ENCODE assay signal across 8 cellular contexts in the genomic region with DNA sequence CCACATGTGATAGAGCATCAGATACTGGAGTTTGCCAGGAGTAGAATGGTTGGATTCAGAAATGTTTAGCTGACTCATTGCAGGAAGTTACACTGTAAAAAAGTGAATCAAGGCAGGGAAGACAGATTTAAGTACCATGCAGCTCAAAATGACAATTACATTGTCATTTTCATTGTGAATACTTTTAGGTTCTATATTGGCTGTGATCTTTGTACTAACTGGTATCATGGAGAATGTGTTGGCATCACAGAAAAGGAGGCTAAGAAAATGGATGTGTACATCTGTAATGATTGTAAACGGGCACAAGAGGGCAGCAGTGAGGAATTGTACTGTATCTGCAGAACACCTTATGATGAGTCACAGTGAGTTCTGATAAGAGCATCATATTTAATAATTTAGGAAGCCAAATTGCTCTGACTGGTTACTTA. TPM values are rescaled to one million over a fixed set of nuclear protein-coding genes. Genes with fewer than 3 reads are reported as not detected.
DNase-seq lines count a peak whose midpoint lies in the region; ATAC-seq and TF ChIP-seq lines count a peak whose summit lies in the region.
"Not testable (repeated sequence)": the region's sequence is repeated elsewhere in the genome, so short reads cannot be mapped to it uniquely, and the experiment has no call there.

No MANE protein-coding gene starts in this region.

- not testable (repeated sequence) for TF ChIP-seq POLR2A in erythroblast (IDR thresholded peaks at IDR 0.05; ENCODE audit: low read length)

- peak; percentile 70 to 71 for TF ChIP-seq CTCF in GM23338 (conservative IDR thresholded peaks at IDR 0.05; ENCODE audit: low read depth in 2 of 2)

- H4K20me1 ChIP-seq in GM23338 (replicated peaks; ENCODE audit: insufficient read depth): not testable (repeated sequence)

- H3K27ac Mint-ChIP-seq in CD4-positive, alpha-beta memory T cell: peak overlapping the region in 3 of 7 donors; percentile 1 to 25 (median 12)
- peak overlapping the region; percentile 88 for H3K27ac Mint-ChIP-seq in GM23338
- H3K27ac Mint-ChIP-seq in activated T-cell treated with anti-CD3 and anti-CD28 coated beads, Interleukin-2, amount 50 U/mL, for 72 hours: peak overlapping the region; percentile 62

- H3K9me2 ChIP-seq in GM23338 (ENCODE audit: insufficient read depth): not testable (repeated sequence)

- H3K4me1 ChIP-seq in CD4-positive, alpha-beta memory T cell (ENCODE audit: insufficient read depth, low read length); GM23338 (ENCODE audit: insufficient read depth); SJSA1 (replicated peaks): not testable (repeated sequence)

- not testable (repeated sequence) for H3K9me3 ChIP-seq in CD4-positive, alpha-beta memory T cell (ENCODE audit: control insufficient read depth in 1 of 2, low read length in 2 of 2); SJSA1 (replicated peaks)

- not testable (repeated sequence) for H3K27me3 ChIP-seq in CD4-positive, alpha-beta memory T cell (ENCODE audit: insufficient read depth, low read length); GM23338 (ENCODE audit: insufficient read depth); SJSA1 (replicated peaks)

- not testable (repeated sequence) for H3K9me3 Mint-ChIP-seq in CD4-positive, alpha-beta memory T cell; GM23338; activated T-cell treated with anti-CD3 and anti-CD28 coated beads, Interleukin-2, amount 50 U/mL, for 72 hours

- H3K4me3 ChIP-seq in CD4-positive, alpha-beta memory T cell (ENCODE audit: low read length in 2 of 2); GM23338; SJSA1: not testable (repeated sequence)

- H3K27me3 Mint-ChIP-seq in CD4-positive, alpha-beta memory T cell; activated T-cell treated with anti-CD3 and anti-CD28 coated beads, Interleukin-2, amount 50 U/mL, for 72 hours (ENCODE audit: low read depth): not testable (repeated sequence)
- H3K27me3 Mint-ChIP-seq in GM23338 (ENCODE audit: insufficient read depth, low read depth, poor library complexity): peaks cover 10% of the 10 kb centered on the region

- POLR2A ChIA-PET in CD4-positive, alpha-beta memory T cell (lab: Charles Lee; ENCODE audit: partially characterized antibody): not testable (repeated sequence)

- not testable (repeated sequence) for H3K4me2 ChIP-seq in GM23338

- peak; percentile 65 to 72 (median 67) for DNase-seq in CD4-positive, alpha-beta memory T cell
- DNase-seq in GM23338 (ENCODE audit: low spot score): peak; percentile 73
- peak; percentile 43 for DNase-seq in NCI-H1417 treated with DMSO at 0.1 percent for 48 hours (lab: John Stamatoyannopoulos, UW)
- peak; percentile 47 to 78 for DNase-seq in SJSA1 (ENCODE audit: low read depth in 1 of 2, low spot score in 2 of 2)
- DNase-seq in activated T-cell treated with anti-CD3 and anti-CD28 coated beads, Interleukin-2, amount 50 U/mL, for 72 hours: peak; percentile 77 to 78
- DNase-seq in erythroblast (lab: John Stamatoyannopoulos, UW): peak; percentile 89 to 95
- peak; percentile 63 for DNase-seq in middle frontal gyrus (ENCODE audit: extremely low spot score, low spot score)
- peak; percentile 67 for DNase-seq in stimulated activated CD8-positive, alpha-beta memory T cell treated with anti-CD3 and anti-CD28 coated beads, Interleukin-15, amount 100 ng/mL, for 1 hour (ENCODE audit: low read depth)

- H3K36me3 Mint-ChIP-seq in CD4-positive, alpha-beta memory T cell: peaks cover 31 to 54% of the 10 kb centered on the region in 2 donors
- H3K36me3 Mint-ChIP-seq in GM23338 (ENCODE audit: low read depth): peaks cover 72% of the 10 kb centered on the region
- peaks cover 7 to 29% of the 10 kb centered on the region in 2 donors for H3K36me3 Mint-ChIP-seq in activated T-cell treated with anti-CD3 and anti-CD28 coated beads, Interleukin-2, amount 50 U/mL, for 72 hours (ENCODE audit: insufficient read depth in 2 of 2)

- peak; percentile 50 for ATAC-seq in GM23338
- ATAC-seq in activated T-cell treated with anti-CD3 and anti-CD28 coated beads, Interleukin-2, amount 50 U/mL, for 72 hours (replicated peaks in 1 of 2): peak; percentile 87 to 93

- H3F3A ChIP-seq in GM23338 (replicated peaks; ENCODE audit: low read depth): peaks cover 18% of the 10 kb centered on the region; the same call in 1 of the 2 replicates

- H2AFZ ChIP-seq in GM23338: not testable (repeated sequence)

- H3K79me2 ChIP-seq in GM23338 (replicated peaks; ENCODE audit: insufficient read depth): not testable (repeated sequence)

- H3K27ac ChIP-seq in CD4-positive, alpha-beta memory T cell (ENCODE audit: low read depth, low read length); GM23338 (ENCODE audit: low read depth); SJSA1: not testable (repeated sequence)

- intact Hi-C loops in CD4-positive, alpha-beta memory T cell (cut with micrococcal nuclease): loop anchor here (1.0 to 2.0 kb wide), 2 partner anchors 500 to 503 kb away; no protein-coding TSS in a partner anchor

- not testable (repeated sequence) for H3K4me1 Mint-ChIP-seq in CD4-positive, alpha-beta memory T cell
- peaks cover 16% of the 10 kb centered on the region for H3K4me1 Mint-ChIP-seq in GM23338
- peaks cover 16% of the 10 kb centered on the region for H3K4me1 Mint-ChIP-seq in activated T-cell treated with anti-CD3 and anti-CD28 coated beads, Interleukin-2, amount 50 U/mL, for 72 hours (ENCODE audit: low read depth)

- H3K36me3 ChIP-seq in CD4-positive, alpha-beta memory T cell (ENCODE audit: insufficient read depth, low read length): peaks cover 34% of the 10 kb centered on the region
- H3K36me3 ChIP-seq in GM23338 (ENCODE audit: insufficient read depth): peaks cover 26% of the 10 kb centered on the region
- H3K36me3 ChIP-seq in SJSA1: peaks cover 37% of the 10 kb centered on the region

- CTCF ChIA-PET in CD4-positive, alpha-beta memory T cell (lab: Charles Lee; ENCODE audit: partially characterized antibody): interaction anchor here (1.0 to 3.6 kb wide), 7 partner anchors 12 to 503 kb away, joined by 3 to 15 read pairs (median 4); no protein-coding TSS in a partner anchor

- not testable (repeated sequence) for H3K4me3 Mint-ChIP-seq in CD4-positive, alpha-beta memory T cell; GM23338
- peak overlapping the region in 1 of 2 donors; percentile 0 for H3K4me3 Mint-ChIP-seq in activated T-cell treated with anti-CD3 and anti-CD28 coated beads, Interleukin-2, amount 50 U/mL, for 72 hours

RNA-seq across cellular contexts. Expression of a gene that starts 33.1 kb away (rescaled TPM):
- total RNA-seq in CD4-positive, alpha-beta memory T cell: 1 to 10 TPM in 1 of 2 experiments, under 1 TPM in 1; 0.97 to 1.3 TPM
- polyA plus RNA-seq in CD4-positive, alpha-beta memory T cell: 1 to 10 TPM in 1 of 2 donors, under 1 TPM in 1; 0.58 to 1.4 TPM
- total RNA-seq in GM23338 (2014; rRNA removed; shearing (Covaris generic)): 30.9 and 42.3 TPM in 2 replicates
- polyA plus RNA-seq in GM23338 (2016; fragmentation: Nextera tagmentation; extraction: Ambion mirVana): 35.0 and 35.8 TPM in 2 replicates
- total RNA-seq in SJSA1 (2014; rRNA removed; shearing (Covaris generic)): 12.4 and 20.0 TPM in 2 replicates
- 10 to 100 TPM; 16.2 to 24.8 TPM for total RNA-seq in activated T-cell treated with anti-CD3 and anti-CD28 coated beads, Interleukin-2, amount 50 U/mL, for 72 hours
